ENCODE assay signal across 30 cellular contexts in genomic region chr13:99104396-99104795, GRCh38.
"Had no signal": no experiment of that assay in that cellular context is flagged by ENCODE, and none has a peak within 500 bp of the region (broad histone marks: within the 10 kb centered on the region; RNA-seq: fewer than 3 reads in every experiment).

No MANE protein-coding gene starts in this region.

- FAIRE-seq: bronchial epithelial cell, TTC549 had no signal

- H3K27ac Mint-ChIP-seq: activated CD8-positive, alpha-beta memory T cell treated with anti-CD3 and anti-CD28 coated beads, Interleukin-2, amount 10 ng/mL, durations not matched to agents 7 days and 5 days; activated naive CD8-positive, alpha-beta T cell treated with anti-CD3 and anti-CD28 coated beads, Interleukin-2, amount 50 U/mL, for 24 hours; activated T-cell treated with anti-CD3 and anti-CD28 coated beads, Interleukin-2, amount 50 U/mL, for 24 hours; activated T-helper 1 cell treated with anti-CD3 and anti-CD28 coated beads, Interleukin-12 subunit alpha, Interleukin-12 subunit beta, Interleukin-2, Interleukin-4 antibody, amounts not matched to agents 30 ng/mL and 10 ng/mL and 1 ng/mL, durations not matched to agents 14 hours and 24 hours and 36 hours; T-helper 17 cell had no signal

- H3K4me3 Mint-ChIP-seq: activated CD8-positive, alpha-beta memory T cell treated with anti-CD3 and anti-CD28 coated beads, Interleukin-2, amount 10 ng/mL, durations not matched to agents 7 days and 5 days; activated naive CD8-positive, alpha-beta T cell treated with anti-CD3 and anti-CD28 coated beads, Interleukin-2, amount 50 U/mL, for 24 hours; activated T-cell treated with anti-CD3 and anti-CD28 coated beads, Interleukin-2, amount 50 U/mL, for 24 hours; activated T-helper 1 cell treated with anti-CD3 and anti-CD28 coated beads, Interleukin-12 subunit alpha, Interleukin-12 subunit beta, Interleukin-2, Interleukin-4 antibody, amounts not matched to agents 30 ng/mL and 10 ng/mL and 1 ng/mL, durations not matched to agents 14 hours and 24 hours and 36 hours; central memory CD8-positive, alpha-beta T cell; T-helper 17 cell had no signal

- H3K4me1 ChIP-seq: ascending aorta, body of pancreas had no signal

- H3K27me3 ChIP-seq: ascending aorta, body of pancreas, SJCRH30 had no signal

- H3K36me3 ChIP-seq: ascending aorta, SJCRH30 had no signal

- H3K9me3 Mint-ChIP-seq: activated naive CD8-positive, alpha-beta T cell treated with anti-CD3 and anti-CD28 coated beads, Interleukin-2, amount 50 U/mL, for 24 hours; activated T-helper 1 cell treated with anti-CD3 and anti-CD28 coated beads, Interleukin-12 subunit alpha, Interleukin-12 subunit beta, Interleukin-2, Interleukin-4 antibody, amounts not matched to agents 30 ng/mL and 10 ng/mL and 1 ng/mL, durations not matched to agents 14 hours and 24 hours and 36 hours; central memory CD8-positive, alpha-beta T cell had no signal

- DNase-seq: activated CD4-positive, alpha-beta T cell treated with anti-CD3 and anti-CD28 coated beads for 48 hours; activated CD4-positive, alpha-beta T cell treated with anti-CD3 and anti-CD28 coated beads, Interleukin-2, amount 50 U/mL, for 4 hours; activated CD4-positive, CD25-positive, alpha-beta regulatory T cell treated with anti-CD3 and anti-CD28 coated beads, Interleukin-2, amount 50 U/mL, for 72 hours; activated CD8-positive, alpha-beta memory T cell treated with anti-CD3 and anti-CD28 coated beads, Interleukin-2, amount 10 ng/mL, durations not matched to agents 7 days and 5 days; activated effector memory CD4-positive, alpha-beta T cell treated with anti-CD3 and anti-CD28 coated beads, Interleukin-2, amount 50 U/mL, for 16 hours; activated naive CD4-positive, alpha-beta T cell treated with Interleukin-2 at 50 U/mL for 16 hours; activated naive CD8-positive, alpha-beta T cell treated with anti-CD3 and anti-CD28 coated beads, Interleukin-2, amount 50 U/mL, for 24 hours; activated T-cell treated with anti-CD3 and anti-CD28 coated beads, Interleukin-2, amount 50 U/mL, for 24 hours; amniotic stem cell; body of pancreas; Karpas-422; MM.1S; NCI-H1105; NCI-H1436; NCI-H1694 treated with DMSO at 0.1 percent for 48 hours; NCI-H2029 treated with DMSO at 0.1 percent for 48 hours; NCI-H446; NCI-H748 treated with DMSO at 0.1 percent for 48 hours; Right ventricle myocardium superior; T-helper 17 cell; T1000 had no signal

- H3K36me3 Mint-ChIP-seq: activated CD8-positive, alpha-beta memory T cell treated with anti-CD3 and anti-CD28 coated beads, Interleukin-2, amount 10 ng/mL, durations not matched to agents 7 days and 5 days had no signal

- H3K27me3 Mint-ChIP-seq: activated naive CD8-positive, alpha-beta T cell treated with anti-CD3 and anti-CD28 coated beads, Interleukin-2, amount 50 U/mL, for 24 hours had no signal

- H3K4me1 Mint-ChIP-seq: activated CD8-positive, alpha-beta memory T cell treated with anti-CD3 and anti-CD28 coated beads, Interleukin-2, amount 10 ng/mL, durations not matched to agents 7 days and 5 days; central memory CD8-positive, alpha-beta T cell had no signal

- H3K9me3 ChIP-seq: ascending aorta, body of pancreas, SJCRH30 had no signal

- ATAC-seq: activated CD8-positive, alpha-beta memory T cell treated with anti-CD3 and anti-CD28 coated beads, Interleukin-2, amount 10 ng/mL, durations not matched to agents 7 days and 5 days; activated naive CD4-positive, alpha-beta T cell treated with anti-CD3 and anti-CD28 coated beads, Interleukin-2, amount 50 U/mL, for 72 hours; activated naive CD8-positive, alpha-beta T cell treated with anti-CD3 and anti-CD28 coated beads, Interleukin-2, amount 50 U/mL, for 24 hours; body of pancreas; SK-N-SH treated with all-trans-retinoic acid at 6 μM for 48 hours; T-helper 17 cell had no signal

- H3K27ac ChIP-seq: ascending aorta, body of pancreas, RWPE1, SJCRH30 had no signal

- H3K4me3 ChIP-seq: ascending aorta, body of pancreas had no signal
